ENCODE assay signal across 1 cellular context in the genomic region with DNA sequence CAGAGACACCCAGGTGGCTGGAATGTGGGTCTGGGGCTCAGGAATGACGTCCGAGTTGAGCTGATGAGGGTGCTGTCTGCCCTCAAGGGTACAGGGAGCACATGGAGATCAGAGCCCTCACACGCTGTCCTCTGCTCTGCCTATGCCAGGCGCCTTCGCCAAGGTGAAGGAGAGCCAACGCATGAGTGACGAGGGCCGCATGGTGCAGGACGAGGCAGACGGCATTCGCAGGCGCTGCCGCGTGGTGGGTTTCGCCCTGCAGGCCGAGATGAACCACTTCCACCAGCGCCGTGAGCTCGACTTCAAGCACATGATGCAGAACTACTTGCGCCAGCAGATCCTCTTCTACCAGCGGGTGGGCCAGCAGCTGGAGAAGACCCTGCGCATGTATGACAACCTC.
TF ChIP-seq lines count a peak whose summit lies in the region.

No MANE protein-coding gene starts in this region.

TF ChIP-seq in HepG2, 621 proteins besides CTCF, POLR2A, EP300 and RAD21:
- TF ChIP-seq YY1 (IDR thresholded peaks at IDR 0.05; ENCODE audit: insufficient read depth, insufficient replicate concordance, low read depth, low read length) (no peak), MAF1 (CRISPR knock-in tag; IDR thresholded peaks at IDR 0.05; ENCODE audit: borderline replicate concordance) (no peak), STAG1 (CRISPR knock-in tag; IDR thresholded peaks at IDR 0.05) (no peak), NR2C2 (CRISPR knock-in tag; IDR thresholded peaks at IDR 0.05; ENCODE audit: borderline replicate concordance) (no peak), SIX1 (CRISPR knock-in tag; IDR thresholded peaks at IDR 0.05; ENCODE audit: borderline replicate concordance) (no peak), ZNF569 (CRISPR knock-in tag; IDR thresholded peaks at IDR 0.05; ENCODE audit: borderline replicate concordance) (no peak), ZNF703 (CRISPR knock-in tag; IDR thresholded peaks at IDR 0.05; ENCODE audit: borderline replicate concordance) (no peak), MTF1 (CRISPR knock-in tag; IDR thresholded peaks at IDR 0.05) (no peak), MYC (CRISPR knock-in tag; IDR thresholded peaks at IDR 0.05; ENCODE audit: borderline replicate concordance) (no peak), RBFOX2 (IDR thresholded peaks at IDR 0.05; ENCODE audit: low read depth, low read length) (0 out of 2 replicates have a peak, but pooled peaks have one; percentile 25), ZBTB7A (CRISPR knock-in tag; IDR thresholded peaks at IDR 0.05) (no peak), ZNF547 (CRISPR knock-in tag; IDR thresholded peaks at IDR 0.05) (no peak), HCFC1 (IDR thresholded peaks at IDR 0.05; ENCODE audit: low read depth, low read length) (no peak), ZNF768 (CRISPR knock-in tag; IDR thresholded peaks at IDR 0.05) (no peak)
- TF ChIP-seq, protein P1, sequence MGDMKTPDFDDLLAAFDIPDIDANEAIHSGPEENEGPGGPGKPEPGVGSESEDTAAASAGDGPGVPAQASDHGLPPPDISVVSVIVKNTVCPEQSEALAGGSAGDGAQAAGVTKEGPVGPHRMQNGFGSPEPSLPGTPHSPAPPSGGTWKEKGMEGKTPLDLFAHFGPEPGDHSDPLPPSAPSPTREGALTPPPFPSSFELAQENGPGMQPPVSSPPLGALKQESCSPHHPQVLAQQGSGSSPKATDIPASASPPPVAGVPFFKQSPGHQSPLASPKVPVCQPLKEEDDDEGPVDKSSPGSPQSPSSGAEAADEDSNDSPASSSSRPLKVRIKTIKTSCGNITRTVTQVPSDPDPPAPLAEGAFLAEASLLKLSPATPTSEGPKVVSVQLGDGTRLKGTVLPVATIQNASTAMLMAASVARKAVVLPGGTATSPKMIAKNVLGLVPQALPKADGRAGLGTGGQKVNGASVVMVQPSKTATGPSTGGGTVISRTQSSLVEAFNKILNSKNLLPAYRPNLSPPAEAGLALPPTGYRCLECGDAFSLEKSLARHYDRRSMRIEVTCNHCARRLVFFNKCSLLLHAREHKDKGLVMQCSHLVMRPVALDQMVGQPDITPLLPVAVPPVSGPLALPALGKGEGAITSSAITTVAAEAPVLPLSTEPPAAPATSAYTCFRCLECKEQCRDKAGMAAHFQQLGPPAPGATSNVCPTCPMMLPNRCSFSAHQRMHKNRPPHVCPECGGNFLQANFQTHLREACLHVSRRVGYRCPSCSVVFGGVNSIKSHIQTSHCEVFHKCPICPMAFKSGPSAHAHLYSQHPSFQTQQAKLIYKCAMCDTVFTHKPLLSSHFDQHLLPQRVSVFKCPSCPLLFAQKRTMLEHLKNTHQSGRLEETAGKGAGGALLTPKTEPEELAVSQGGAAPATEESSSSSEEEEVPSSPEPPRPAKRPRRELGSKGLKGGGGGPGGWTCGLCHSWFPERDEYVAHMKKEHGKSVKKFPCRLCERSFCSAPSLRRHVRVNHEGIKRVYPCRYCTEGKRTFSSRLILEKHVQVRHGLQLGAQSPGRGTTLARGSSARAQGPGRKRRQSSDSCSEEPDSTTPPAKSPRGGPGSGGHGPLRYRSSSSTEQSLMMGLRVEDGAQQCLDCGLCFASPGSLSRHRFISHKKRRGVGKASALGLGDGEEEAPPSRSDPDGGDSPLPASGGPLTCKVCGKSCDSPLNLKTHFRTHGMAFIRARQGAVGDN (CRISPR knock-in tag; IDR thresholded peaks at IDR 0.05), result 0 out of 2 replicates have a peak, but pooled peaks have one; percentile 18
- TF ChIP-seq, protein P2, sequence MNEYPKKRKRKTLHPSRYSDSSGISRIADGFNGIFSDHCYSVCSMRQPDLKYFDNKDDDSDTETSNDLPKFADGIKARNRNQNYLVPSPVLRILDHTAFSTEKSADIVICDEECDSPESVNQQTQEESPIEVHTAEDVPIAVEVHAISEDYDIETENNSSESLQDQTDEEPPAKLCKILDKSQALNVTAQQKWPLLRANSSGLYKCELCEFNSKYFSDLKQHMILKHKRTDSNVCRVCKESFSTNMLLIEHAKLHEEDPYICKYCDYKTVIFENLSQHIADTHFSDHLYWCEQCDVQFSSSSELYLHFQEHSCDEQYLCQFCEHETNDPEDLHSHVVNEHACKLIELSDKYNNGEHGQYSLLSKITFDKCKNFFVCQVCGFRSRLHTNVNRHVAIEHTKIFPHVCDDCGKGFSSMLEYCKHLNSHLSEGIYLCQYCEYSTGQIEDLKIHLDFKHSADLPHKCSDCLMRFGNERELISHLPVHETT (CRISPR knock-in tag; conservative IDR thresholded peaks at IDR 0.05), result no peak
